20 cellular contexts compared by ENCODE assay signal in genomic region chr2:182628901-182629300, GRCh38.
"Had no signal": no experiment of that assay in that cellular context is flagged by ENCODE, and none has a peak within 500 bp of the region (broad histone marks: within the 10 kb centered on the region; RNA-seq: fewer than 3 reads in every experiment).

No MANE protein-coding gene starts in this region.

- H3K9me3 ChIP-seq: left ventricle myocardium inferior, sigmoid colon, spleen, thoracic aorta, upper lobe of left lung had no signal

- H3K4me3 ChIP-seq: left ventricle myocardium inferior, sigmoid colon, spleen, thoracic aorta, upper lobe of left lung had no signal

- H3K36me3 ChIP-seq: brain microvascular endothelial cell, left ventricle myocardium inferior, sigmoid colon, spleen, thoracic aorta, upper lobe of left lung had no signal

- H3K27me3 ChIP-seq: brain microvascular endothelial cell, sigmoid colon, spleen, upper lobe of left lung had no signal

- DNase-seq: activated CD4-positive, alpha-beta T cell treated with anti-CD3 and anti-CD28 coated beads, Interleukin-2, amount 10 ng/mL, durations not matched to agents 24 days and 14 days; activated CD8-positive, alpha-beta T cell treated with anti-CD3 and anti-CD28 coated beads for 36 hours; activated naive CD4-positive, alpha-beta T cell treated with anti-CD3 and anti-CD28 coated beads for 36 hours; activated T-cell treated with anti-CD3 and anti-CD28 coated beads, Interleukin-2, amount 50 U/mL, for 24 hours; anterior cingulate cortex; brain microvascular endothelial cell; central memory CD4-positive, alpha-beta T cell; cortex of kidney; erythroblast; immature natural killer cell; kidney glomerular epithelial cell; left ventricle myocardium inferior; mammary epithelial cell; sigmoid colon; spleen; stimulated activated CD4-positive, alpha-beta T cell treated with anti-CD3 and anti-CD28 coated beads, Interleukin-4, amount 100 ng/mL, for 4 hours; T-helper 1 cell; T-helper 9 cell; upper lobe of left lung had no signal

- H3K4me1 ChIP-seq: sigmoid colon, spleen, upper lobe of left lung had no signal

- H3K27ac ChIP-seq: brain microvascular endothelial cell, left ventricle myocardium inferior, sigmoid colon, spleen, thoracic aorta, upper lobe of left lung had no signal
